In the genomic region with DNA sequence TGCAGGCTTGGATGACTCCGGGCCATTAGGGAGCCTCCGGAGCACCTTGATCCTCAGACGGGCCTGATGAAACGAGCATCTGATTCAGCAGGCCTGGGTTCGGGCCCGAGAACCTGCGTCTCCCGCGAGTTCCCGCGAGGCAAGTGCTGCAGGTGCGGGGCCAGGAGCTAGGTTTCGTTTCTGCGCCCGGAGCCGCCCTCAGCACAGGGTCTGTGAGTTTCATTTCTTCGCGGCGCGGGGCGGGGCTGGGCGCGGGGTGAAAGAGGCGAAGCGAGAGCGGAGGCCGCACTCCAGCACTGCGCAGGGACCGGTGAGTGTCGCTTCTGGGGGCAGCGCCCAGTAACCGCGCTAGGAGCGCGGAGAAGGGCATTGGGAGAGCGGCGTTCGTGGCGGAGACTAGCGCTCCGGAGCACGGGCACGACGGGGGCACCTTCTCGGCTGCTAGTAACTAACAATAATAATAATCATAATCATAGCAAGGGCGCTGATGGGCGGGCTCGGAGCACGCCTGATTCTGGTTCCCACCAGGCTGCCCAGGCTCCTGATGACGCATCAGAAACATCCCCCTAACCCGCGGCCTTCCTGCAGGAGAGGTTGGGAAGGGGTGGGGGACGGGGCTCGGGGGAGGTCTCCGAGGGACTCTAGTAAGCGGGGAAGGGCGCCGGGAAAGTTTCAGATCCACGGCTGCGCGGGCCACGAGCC, we compare ENCODE assay signal across 8 cellular contexts. TPM values are rescaled to one million over a fixed set of nuclear protein-coding genes. Genes with fewer than 3 reads are reported as not detected.
A peak's percentile ranks its signal among the peaks of the same experiment; 100 is the strongest.
DNase-seq lines count a peak whose midpoint lies in the region; ATAC-seq and TF ChIP-seq lines count a peak whose summit lies in the region.

A gene with protein sequence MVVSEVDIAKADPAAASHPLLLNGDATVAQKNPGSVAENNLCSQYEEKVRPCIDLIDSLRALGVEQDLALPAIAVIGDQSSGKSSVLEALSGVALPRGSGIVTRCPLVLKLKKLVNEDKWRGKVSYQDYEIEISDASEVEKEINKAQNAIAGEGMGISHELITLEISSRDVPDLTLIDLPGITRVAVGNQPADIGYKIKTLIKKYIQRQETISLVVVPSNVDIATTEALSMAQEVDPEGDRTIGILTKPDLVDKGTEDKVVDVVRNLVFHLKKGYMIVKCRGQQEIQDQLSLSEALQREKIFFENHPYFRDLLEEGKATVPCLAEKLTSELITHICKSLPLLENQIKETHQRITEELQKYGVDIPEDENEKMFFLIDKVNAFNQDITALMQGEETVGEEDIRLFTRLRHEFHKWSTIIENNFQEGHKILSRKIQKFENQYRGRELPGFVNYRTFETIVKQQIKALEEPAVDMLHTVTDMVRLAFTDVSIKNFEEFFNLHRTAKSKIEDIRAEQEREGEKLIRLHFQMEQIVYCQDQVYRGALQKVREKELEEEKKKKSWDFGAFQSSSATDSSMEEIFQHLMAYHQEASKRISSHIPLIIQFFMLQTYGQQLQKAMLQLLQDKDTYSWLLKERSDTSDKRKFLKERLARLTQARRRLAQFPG (plus strand): TSS at position 286 of the 702 bp plus-strand sequence. CDS start 5,832 bp downstream, outside the sequence.

- H3K36me3 Mint-ChIP-seq in T-cell = peaks cover 31% of the 10 kb centered on the region

- peak in 1 of 4 donors; percentile 11 for TF ChIP-seq EP300 in sigmoid colon (IDR thresholded peaks at IDR 0.05)

- peak; percentile 52 to 56 for TF ChIP-seq POLR2A in sigmoid colon (IDR thresholded peaks at IDR 0.05)

- H3K9me3 ChIP-seq in sigmoid colon = no peaks in the 10 kb centered on the region

- POLR2A ChIA-PET in T-cell (lab: Charles Lee) = interaction anchor here (1.6 to 2.3 kb wide), 2 partner anchors 54 to 64 kb away, joined by 4 to 10 read pairs; a partner anchor contains a TSS

- peaks cover 0 to 7% (median 0%) of the 10 kb centered on the region in 4 donors for H3K36me3 ChIP-seq in sigmoid colon

- no peaks in the 10 kb centered on the region for H3K27me3 ChIP-seq in sigmoid colon

- peak within 1 kb of the TSS; percentile 60 to 74 (median 68) for H3K27ac ChIP-seq in sigmoid colon

- CTCF ChIA-PET in T-cell (lab: Charles Lee) = interaction anchor here in 1 of 2 donors (1.0 to 1.5 kb wide), 4 partner anchors 63 to 499 kb away, joined by 3 to 5 read pairs (median 4); a partner anchor contains a TSS

- peaks cover 0 to 19% (median 8%) of the 10 kb centered on the region in 4 donors for H3K4me1 ChIP-seq in sigmoid colon

- H3K9me3 Mint-ChIP-seq in T-cell = no peaks in the 10 kb centered on the region

- H3K4me3 Mint-ChIP-seq in T-cell = peak within 1 kb of the TSS; percentile 94 to 96 (median 94)

- DNase-seq in NCI-H1436 (lab: John Stamatoyannopoulos, UW) (peak; percentile 12), NCI-H1436 treated with DMSO at 0.1 percent for 48 hours (lab: John Stamatoyannopoulos, UW) (no peak), T-cell (peak; percentile 74 to 91 (median 88)), anterior cingulate cortex (lab: John Stamatoyannopoulos, UW) (peak in 37 of 58 donors; percentile 3 to 52 (median 20)), iPS DF 19.7 (ENCODE audit: low read depth, low spot score) (peak; percentile 20), sigmoid colon (peak; percentile 84), amniotic stem cell (lab: John Stamatoyannopoulos, UW) (no peak)

- peak; percentile 86 for ATAC-seq in HG03103 (IDR thresholded peaks at IDR 0.05; ENCODE audit: low read depth, unreplicated experiment)
- peak; percentile 97 to 99 (median 98) for ATAC-seq in T-cell (replicated peaks in 1 of 4)

- peak within 1 kb of the TSS; percentile 97 to 98 for H3K27ac Mint-ChIP-seq in T-cell

- 1% methylated on average over 62 of the region's 62 CpGs for WGBS in sigmoid colon, 2 donors

- no peaks in the 10 kb centered on the region for H3K27me3 Mint-ChIP-seq in T-cell

- intact Hi-C loops in sigmoid colon (cut with DNase I) = loop anchor here (5.0 to 10.0 kb wide), 2 partner anchors 259 to 809 kb away; a partner anchor contains a TSS

- peak within 1 kb of the TSS; percentile 63 to 78 (median 66) for H3K4me3 ChIP-seq in sigmoid colon

- peaks cover 50 to 79% (median 69%) of the 10 kb centered on the region in 3 donors for H3K4me1 Mint-ChIP-seq in T-cell

- TF ChIP-seq CTCF in sigmoid colon (IDR thresholded peaks at IDR 0.05) = no peak

RNA-seq across cellular contexts. Expression of the gene that starts here (rescaled TPM):
- 10 to 100 TPM; 55.2 to 82.5 (median 68.7) TPM for total RNA-seq in T-cell
- 10 to 100 TPM in 3 of 4 donors, 1 to 10 TPM in 1; 8.6 to 30.7 (median 26.7) TPM for total RNA-seq in sigmoid colon
- 10 to 100 TPM; 13.2 to 76.7 (median 34.9) TPM for polyA plus RNA-seq in sigmoid colon

Comparison
In these comparisons a context has a peak if more than half of its experiments do, and no peak if none do; other contexts are left out.
1. DNase-seq: peak in NCI-H1436 (single experiment), T-cell (34 of 34), anterior cingulate cortex (37 of 58), iPS DF 19.7 (single experiment) and sigmoid colon (single experiment); none in NCI-H1436 treated with DMSO at 0.1 percent for 48 hours (single experiment) and amniotic stem cell (single experiment).